8 cellular contexts compared by ENCODE assay signal in genomic region chr1:35715568-35716002, GRCh38.
DNase-seq lines count a peak whose midpoint lies in the region; ATAC-seq and TF ChIP-seq lines count a peak whose summit lies in the region.

No MANE protein-coding gene starts in this region.

- peaks cover 27% of the 10 kb centered on the region for H3K79me2 ChIP-seq in DND-41 (ENCODE audit: insufficient read depth, low read length)

- H3K9me3 Mint-ChIP-seq in dendritic cell treated with granulocyte-macrophage colony-stimulating factor and Interleukin-4, amounts not matched to agents 40 ng/mL and 50 ng/mL, for 4 days = no peaks in the 10 kb centered on the region

- peaks cover 43% of the 10 kb centered on the region for H3K36me3 Mint-ChIP-seq in dendritic cell treated with granulocyte-macrophage colony-stimulating factor and Interleukin-4, amounts not matched to agents 40 ng/mL and 50 ng/mL, for 4 days (ENCODE audit: low read depth)

- DNase-seq in DND-41 = peak; percentile 80
- peak; percentile 77 for DNase-seq in NCI-H526 treated with DMSO at 0.1 percent for 48 hours (lab: John Stamatoyannopoulos, UW)
- peak; percentile 51 to 65 for DNase-seq in activated CD4-positive, alpha-beta T cell treated with anti-CD3 and anti-CD28 coated beads, Interleukin-2, amount 50 U/mL, for 24 hours (ENCODE audit: low read depth in 1 of 2, low spot score in 1 of 2)
- peak; percentile 86 for DNase-seq in medulla oblongata (ENCODE audit: extremely low spot score)
- DNase-seq in stimulated activated CD8-positive, alpha-beta memory T cell treated with anti-CD3 and anti-CD28 coated beads, Interleukin-15, amount 100 ng/mL, for 4 hours (ENCODE audit: low read depth in 2 of 2) = peak; percentile 29 to 50

- peaks cover 4% of the 10 kb centered on the region for H3K27me3 Mint-ChIP-seq in dendritic cell treated with granulocyte-macrophage colony-stimulating factor and Interleukin-4, amounts not matched to agents 40 ng/mL and 50 ng/mL, for 4 days

- peak overlapping the region; percentile 64 for H3K4me3 Mint-ChIP-seq in dendritic cell treated with granulocyte-macrophage colony-stimulating factor and Interleukin-4, amounts not matched to agents 40 ng/mL and 50 ng/mL, for 4 days

- no peaks in the 10 kb centered on the region for H3K9me3 ChIP-seq in DND-41 (ENCODE audit: insufficient read depth, low read length, severe bottlenecking)

- intact Hi-C loops in dendritic cell treated with granulocyte-macrophage colony-stimulating factor and Interleukin-4, amounts not matched to agents 40 ng/mL and 50 ng/mL, for 4 days (cut with micrococcal nuclease) = loop anchor here (5.0 kb wide), 1 partner anchor 57 kb away; no protein-coding TSS in a partner anchor

- peaks cover 48% of the 10 kb centered on the region for H3K4me1 ChIP-seq in DND-41 (ENCODE audit: insufficient read depth, low read length)

- H3K27ac ChIP-seq in DND-41 (ENCODE audit: low read length) = no peak overlapping the region

- peak overlapping the region in 1 of 2 experiments; percentile 24; a peak in 1 of 4 replicates for H3K4me3 ChIP-seq in DND-41 (ENCODE audit: low read depth in 1 of 2, low read length in 2 of 2)

- 0 out of 2 replicates have a peak overlapping the region, but pooled peaks have one; percentile 29 for H2AFZ ChIP-seq in DND-41 (ENCODE audit: low read depth, low read length)

- peaks cover 49% of the 10 kb centered on the region for H3K4me1 Mint-ChIP-seq in dendritic cell treated with granulocyte-macrophage colony-stimulating factor and Interleukin-4, amounts not matched to agents 40 ng/mL and 50 ng/mL, for 4 days (ENCODE audit: low read depth)

- peak; percentile 94 for TF ChIP-seq CTCF in DND-41 (IDR thresholded peaks at IDR 0.05; ENCODE audit: borderline replicate concordance, extremely low read depth, low read length, poor library complexity, severe bottlenecking)

- peak overlapping the region; percentile 43 for H3K27ac Mint-ChIP-seq in dendritic cell treated with granulocyte-macrophage colony-stimulating factor and Interleukin-4, amounts not matched to agents 40 ng/mL and 50 ng/mL, for 4 days

- H3K9ac ChIP-seq in DND-41 (ENCODE audit: low read depth, low read length) = peak overlapping the region; percentile 14; the same call in 1 of the 2 replicates

- ATAC-seq in DND-41 (ENCODE audit: insufficient read depth, low read depth) (peak; percentile 72), HG02973 (IDR thresholded peaks at IDR 0.05; ENCODE audit: unreplicated experiment) (peak; percentile 48), GM21367 (IDR thresholded peaks at IDR 0.05; ENCODE audit: unreplicated experiment) (no peak)

- H3K4me2 ChIP-seq in DND-41 (ENCODE audit: insufficient read depth, low read length) = peak overlapping the region; percentile 54

- H3K27me3 ChIP-seq in DND-41 (ENCODE audit: insufficient read depth, low read length, poor library complexity) = no peaks in the 10 kb centered on the region

- peaks cover 18% of the 10 kb centered on the region; the same call in 1 of the 2 replicates for H4K20me1 ChIP-seq in DND-41 (ENCODE audit: insufficient read depth, low read length)

- H3K36me3 ChIP-seq in DND-41 (ENCODE audit: insufficient read depth, low read length) = peaks cover 33% of the 10 kb centered on the region
